21 cellular contexts compared by ENCODE assay signal in the genomic region with DNA sequence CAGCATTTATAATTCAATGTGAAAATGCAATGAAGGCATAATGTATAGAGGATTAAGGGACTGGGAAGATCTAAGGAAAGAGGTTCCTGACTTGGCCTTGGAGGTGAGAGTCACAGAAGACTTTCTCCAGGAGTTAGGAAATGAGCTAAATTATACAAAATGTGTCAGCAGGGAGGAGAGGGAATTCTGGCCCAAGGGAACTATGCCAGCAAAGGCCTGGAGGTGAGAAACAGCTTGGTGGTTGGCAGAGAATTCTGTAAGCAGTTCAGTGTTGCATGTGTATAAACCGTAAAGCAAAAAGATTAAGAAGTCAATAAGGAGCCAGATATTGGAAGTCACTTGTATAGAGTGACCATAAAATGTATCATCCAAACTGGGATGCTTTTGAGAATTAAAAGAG.
"Had no signal": no experiment of that assay in that cellular context is flagged by ENCODE, and none has a peak within 500 bp of the region (broad histone marks: within the 10 kb centered on the region; RNA-seq: fewer than 3 reads in every experiment).

No MANE protein-coding gene starts in this region.

- H3K27ac ChIP-seq: esophagus squamous epithelium, lower lobe of right lung, psoas muscle, sigmoid colon, thoracic aorta, tibial nerve, upper lobe of left lung had no signal

- H3K36me3 Mint-ChIP-seq: naive thymus-derived CD8-positive, alpha-beta T cell; stimulated activated effector memory CD8-positive, alpha-beta T cell treated with anti-CD3 and anti-CD28 coated beads, Interleukin-12 subunit alpha, Interleukin-12 subunit beta, amount 100 ng/mL, for 72 hours had no signal

- H3K9me3 Mint-ChIP-seq: effector memory CD8-positive, alpha-beta T cell; nephron progenitor cell; stimulated activated effector memory CD8-positive, alpha-beta T cell treated with anti-CD3 and anti-CD28 coated beads, Interleukin-12 subunit alpha, Interleukin-12 subunit beta, amount 100 ng/mL, for 72 hours; stimulated activated naive CD8-positive, alpha-beta T cell treated with anti-CD3 and anti-CD28 coated beads, Interleukin-15, Interleukin-2, amounts not matched to agents 100 ng/mL and 50 ng/mL, for 24 hours had no signal

- H3K27me3 ChIP-seq: esophagus squamous epithelium, sigmoid colon, tibial nerve, upper lobe of left lung had no signal

- H3K4me3 ChIP-seq: esophagus squamous epithelium, lower lobe of right lung, psoas muscle, sigmoid colon, thoracic aorta, tibial nerve, upper lobe of left lung had no signal

- DNase-seq: cortex of kidney; effector memory CD8-positive, alpha-beta T cell; erythroblast; esophagus squamous epithelium; foreskin melanocyte; head of caudate nucleus; left ventricle myocardium superior; lower lobe of right lung; naive thymus-derived CD8-positive, alpha-beta T cell; nephron progenitor cell; nucleus accumbens; psoas muscle; right cardiac atrium; sigmoid colon; stimulated activated CD4-positive, alpha-beta T cell treated with anti-CD3 and anti-CD28 coated beads, Interleukin-2, amount 100 ng/mL, for 24 hours; stimulated activated CD4-positive, alpha-beta T cell treated with anti-CD3 and anti-CD28 coated beads, Interleukin-4, amount 100 ng/mL, for 24 hours had no signal

- H3K27ac Mint-ChIP-seq: effector memory CD8-positive, alpha-beta T cell; nephron progenitor cell; stimulated activated effector memory CD8-positive, alpha-beta T cell treated with anti-CD3 and anti-CD28 coated beads, Interleukin-12 subunit alpha, Interleukin-12 subunit beta, amount 100 ng/mL, for 72 hours; stimulated activated naive CD8-positive, alpha-beta T cell treated with anti-CD3 and anti-CD28 coated beads, Interleukin-15, Interleukin-2, amounts not matched to agents 100 ng/mL and 50 ng/mL, for 24 hours had no signal

- H3K4me3 Mint-ChIP-seq: effector memory CD8-positive, alpha-beta T cell; naive thymus-derived CD8-positive, alpha-beta T cell; nephron progenitor cell; stimulated activated effector memory CD8-positive, alpha-beta T cell treated with anti-CD3 and anti-CD28 coated beads, Interleukin-12 subunit alpha, Interleukin-12 subunit beta, amount 100 ng/mL, for 72 hours; stimulated activated naive CD8-positive, alpha-beta T cell treated with anti-CD3 and anti-CD28 coated beads, Interleukin-15, Interleukin-2, amounts not matched to agents 100 ng/mL and 50 ng/mL, for 24 hours had no signal

- H3K4me1 Mint-ChIP-seq: stimulated activated effector memory CD8-positive, alpha-beta T cell treated with anti-CD3 and anti-CD28 coated beads, Interleukin-12 subunit alpha, Interleukin-12 subunit beta, amount 100 ng/mL, for 72 hours had no signal

- H3K4me1 ChIP-seq: lower lobe of right lung, psoas muscle, upper lobe of left lung had no signal

- ATAC-seq: effector memory CD8-positive, alpha-beta T cell; left ventricle myocardium superior; lower lobe of right lung; naive thymus-derived CD8-positive, alpha-beta T cell; psoas muscle; right cardiac atrium; stimulated activated effector memory CD8-positive, alpha-beta T cell treated with anti-CD3 and anti-CD28 coated beads, Interleukin-12 subunit alpha, Interleukin-12 subunit beta, amount 100 ng/mL, for 72 hours had no signal

- H3K36me3 ChIP-seq: esophagus squamous epithelium, lower lobe of right lung, sigmoid colon, thoracic aorta, tibial nerve, upper lobe of left lung had no signal
